20 cellular contexts compared by ENCODE assay signal in the genomic region with DNA sequence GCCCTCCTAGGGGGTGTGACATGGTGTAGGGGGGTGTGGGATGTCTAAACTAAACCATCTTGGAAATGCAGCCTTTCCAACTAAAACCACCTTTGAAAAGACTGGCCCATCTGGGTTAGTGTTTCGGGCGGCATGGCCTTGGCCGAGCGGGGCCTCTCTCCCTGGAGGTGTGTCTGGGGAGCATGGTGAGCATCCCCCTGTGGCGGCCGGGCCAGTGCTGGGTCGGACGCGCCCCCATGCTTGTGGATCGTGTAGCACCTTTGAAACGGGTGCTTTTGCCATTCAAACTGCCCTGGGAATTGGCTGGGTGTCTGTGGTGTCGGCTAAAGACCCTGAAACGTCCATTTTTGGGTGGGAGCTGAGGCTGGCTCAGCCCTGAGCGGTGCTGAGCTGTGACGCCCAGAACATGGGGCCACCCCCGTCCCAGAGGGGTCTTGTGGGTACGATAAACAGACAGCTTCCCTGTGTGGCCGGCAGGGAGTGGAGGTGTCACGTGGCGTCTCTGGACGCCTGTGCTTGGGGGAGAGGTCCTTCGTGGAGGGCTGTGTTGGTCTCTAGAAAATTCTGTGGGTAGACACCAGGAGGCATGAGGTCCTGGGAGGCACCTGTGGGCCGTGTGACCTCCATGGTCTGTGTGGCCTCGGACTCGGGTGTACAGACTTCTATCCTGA. TPM values are rescaled to one million over a fixed set of nuclear protein-coding genes. Genes with fewer than 3 reads are reported as not detected.
DNase-seq lines count a peak whose midpoint lies in the region; ATAC-seq and TF ChIP-seq lines count a peak whose summit lies in the region.
"Had no signal": no experiment of that assay in that cellular context is flagged by ENCODE, and none has a peak within 500 bp of the region (broad histone marks: within the 10 kb centered on the region; RNA-seq: fewer than 3 reads in every experiment).

No MANE protein-coding gene starts in this region.

- H3K27ac ChIP-seq in BLaER1 (no peak overlapping the region), RWPE1 (peak overlapping the region; percentile 90), fibroblast of lung (ENCODE audit: insufficient read depth, low read length) (peak overlapping the region; percentile 96)

- no peak for ATAC-seq in activated CD4-positive, CD25-positive, alpha-beta regulatory T cell treated with anti-CD3 and anti-CD28 coated beads, Interleukin-2, amount 50 U/mL, for 24 hours
- ATAC-seq: stimulated activated memory B cell treated with anti-CD40 and anti-IgM and Interleukin-4, amounts not matched to agents 10 μg/mL and 1 μg/mL and 100 μg/mL, for 72 hours had no signal

- H3K9me3 Mint-ChIP-seq in progenitor cell of endocrine pancreas (ENCODE audit: low read depth) (no peaks in the 10 kb centered on the region), nephron progenitor cell (no peaks in the 10 kb centered on the region)
- H3K9me3 Mint-ChIP-seq: activated T-helper 1 cell treated with anti-CD3 and anti-CD28 coated beads, Interleukin-12 subunit alpha, Interleukin-12 subunit beta, Interleukin-2, Interleukin-4 antibody, amounts not matched to agents 30 ng/mL and 10 ng/mL and 1 ng/mL, durations not matched to agents 14 hours and 24 hours and 36 hours; memory B cell; stimulated activated memory B cell treated with anti-CD40 and anti-IgM and Interleukin-4, amounts not matched to agents 10 μg/mL and 1 μg/mL and 100 μg/mL, for 72 hours had no signal

- H3K4me2 ChIP-seq in BLaER1 (peak overlapping the region; percentile 68), fibroblast of lung (ENCODE audit: extremely low read depth, insufficient read depth, low read length) (no peak overlapping the region)

- H3K27ac Mint-ChIP-seq in progenitor cell of endocrine pancreas (peak overlapping the region; percentile 95), nephron progenitor cell (no peak overlapping the region)
- H3K27ac Mint-ChIP-seq: activated T-helper 1 cell treated with anti-CD3 and anti-CD28 coated beads, Interleukin-12 subunit alpha, Interleukin-12 subunit beta, Interleukin-2, Interleukin-4 antibody, amounts not matched to agents 30 ng/mL and 10 ng/mL and 1 ng/mL, durations not matched to agents 14 hours and 24 hours and 36 hours; memory B cell; stimulated activated memory B cell treated with anti-CD40 and anti-IgM and Interleukin-4, amounts not matched to agents 10 μg/mL and 1 μg/mL and 100 μg/mL, for 72 hours had no signal

- H3K4me1 ChIP-seq in BLaER1 (peaks cover 76% of the 10 kb centered on the region), fibroblast of lung (ENCODE audit: control insufficient read depth, extremely low read depth, insufficient read depth, low read length) (peaks cover 24% of the 10 kb centered on the region)

- H2AFZ ChIP-seq in fibroblast of lung (ENCODE audit: low read length): no peak overlapping the region

- DNase-seq in RWPE1 (ENCODE audit: low spot score): no peak
- no peak for DNase-seq in fibroblast of lung (ENCODE audit: low read depth in 2 of 2)
- no peak for DNase-seq in progenitor cell of endocrine pancreas (ENCODE audit: low spot score, unreplicated experiment)
- DNase-seq in stimulated activated naive CD4-positive, alpha-beta T cell (lab: John Stamatoyannopoulos, UW): no peak
- DNase-seq in activated T-cell treated with anti-CD3 and anti-CD28 coated beads for 4 hours: no peak
- DNase-seq in nephron progenitor cell: no peak
- DNase-seq: central memory CD4-positive, alpha-beta T cell; effector CD8-positive, alpha-beta T cell; HCEC 1CT; Karpas-422; NCI-H1092 treated with DMSO at 0.1 percent for 48 hours; NCI-H524; retina; SIG-M5; T-helper 2 cell had no signal

- H3K27me3 Mint-ChIP-seq in progenitor cell of endocrine pancreas (peaks cover 4% of the 10 kb centered on the region), nephron progenitor cell (ENCODE audit: low read depth, poor library complexity) (peaks cover 24% of the 10 kb centered on the region)
- H3K27me3 Mint-ChIP-seq: memory B cell; stimulated activated memory B cell treated with anti-CD40 and anti-IgM and Interleukin-4, amounts not matched to agents 10 μg/mL and 1 μg/mL and 100 μg/mL, for 72 hours had no signal

- H3K9me3 ChIP-seq in BLaER1 (no peaks in the 10 kb centered on the region), fibroblast of lung (ENCODE audit: control insufficient read depth, insufficient read depth, low read depth, low read length) (no peaks in the 10 kb centered on the region)

- CTCF ChIA-PET in RWPE1 (lab: Yijun Ruan, JAX): no interaction called here

- no peak overlapping the region for H3K9ac ChIP-seq in BLaER1
- H3K9ac ChIP-seq in fibroblast of lung (ENCODE audit: insufficient read depth, low read length): no peak overlapping the region

- peaks cover 6% of the 10 kb centered on the region; the same call in 1 of the 2 replicates for H3K36me3 ChIP-seq in BLaER1
- peaks cover 15% of the 10 kb centered on the region for H3K36me3 ChIP-seq in fibroblast of lung (ENCODE audit: control insufficient read depth, insufficient read depth, low read length)

- H3K36me3 Mint-ChIP-seq in progenitor cell of endocrine pancreas (ENCODE audit: insufficient read depth): peaks cover 19% of the 10 kb centered on the region
- H3K36me3 Mint-ChIP-seq in nephron progenitor cell (ENCODE audit: low read depth): no peaks in the 10 kb centered on the region

- H3K4me3 ChIP-seq in BLaER1: no peak overlapping the region
- no peak overlapping the region for H3K4me3 ChIP-seq in fibroblast of lung (replicated peaks in 1 of 4; ENCODE audit: control extremely low read depth in 1 of 4, insufficient read depth in 1 of 4, low read depth in 3 of 4, low read length in 4 of 4)

- TF ChIP-seq CTCF in RWPE1 (conservative IDR thresholded peaks at IDR 0.05; ENCODE audit: low read depth) (no peak), fibroblast of lung (conservative IDR thresholded peaks at IDR 0.05 in 1 of 2, IDR thresholded peaks at IDR 0.05 in 1 of 2; ENCODE audit: low read depth in 1 of 2, low read length in 2 of 2) (no peak), progenitor cell of endocrine pancreas (IDR thresholded peaks at IDR 0.05; ENCODE audit: unreplicated experiment) (no peak), nephron progenitor cell (IDR thresholded peaks at IDR 0.05) (no peak)

- POLR2A ChIA-PET in RWPE1 (lab: Yijun Ruan, JAX; ENCODE audit: low non-redundant PET): no interaction called here

- H3K4me1 Mint-ChIP-seq in progenitor cell of endocrine pancreas (ENCODE audit: low read depth) (peaks cover 51% of the 10 kb centered on the region), nephron progenitor cell (peaks cover 58% of the 10 kb centered on the region)

- peaks cover 84% of the 10 kb centered on the region for H4K20me1 ChIP-seq in BLaER1
- peaks cover 3% of the 10 kb centered on the region for H4K20me1 ChIP-seq in fibroblast of lung (ENCODE audit: control insufficient read depth, extremely low read depth, insufficient read depth, low read length)

- peaks cover 29% of the 10 kb centered on the region for H3K27me3 ChIP-seq in BLaER1
- no peaks in the 10 kb centered on the region for H3K27me3 ChIP-seq in fibroblast of lung (ENCODE audit: control insufficient read depth, insufficient read depth, low read length)

- peaks cover 83% of the 10 kb centered on the region for H3K79me2 ChIP-seq in fibroblast of lung (ENCODE audit: control insufficient read depth, insufficient read depth, low read length)

- H3K4me3 Mint-ChIP-seq in progenitor cell of endocrine pancreas (ENCODE audit: low read depth): peak overlapping the region; percentile 31
- H3K4me3 Mint-ChIP-seq in nephron progenitor cell: no peak overlapping the region
- H3K4me3 Mint-ChIP-seq: memory B cell; stimulated activated memory B cell treated with anti-CD40 and anti-IgM and Interleukin-4, amounts not matched to agents 10 μg/mL and 1 μg/mL and 100 μg/mL, for 72 hours had no signal

RNA-seq across cellular contexts. Expression of a gene that starts 6.3 kb away (rescaled TPM):
- 114 and 120 TPM in 2 replicates for total RNA-seq in fibroblast of lung
- 27.0 TPM in 2 replicates for polyA plus RNA-seq in fibroblast of lung
- polyA plus RNA-seq in fibroblast of lung (2012): 64.9 and 78.1 TPM in 2 replicates
- 23.0 and 29.3 TPM in 2 replicates for polyA minus RNA-seq in fibroblast of lung (ENCODE audit: low replicate concordance)
- total RNA-seq in progenitor cell of endocrine pancreas: 54.6 and 56.2 TPM in 2 replicates
